ENCODE assay signal across 10 cellular contexts in genomic region chr18:48990497-48991298, GRCh38. TPM values are rescaled to one million over a fixed set of nuclear protein-coding genes. Genes with fewer than 3 reads are reported as not detected.
DNase-seq lines count a peak whose midpoint lies in the region; ATAC-seq, FAIRE-seq and TF ChIP-seq lines count a peak whose summit lies in the region.
"Had no signal": no experiment of that assay in that cellular context is flagged by ENCODE, and none has a peak within 500 bp of the region (broad histone marks: within the 10 kb centered on the region; RNA-seq: fewer than 3 reads in every experiment).

No MANE protein-coding gene starts in this region.

- no peak for TF ChIP-seq RAD21 in GM12878 (IDR thresholded peaks at IDR 0.05; ENCODE audit: insufficient read depth, low read depth, low read length)

- peak; percentile 22 for ATAC-seq in activated naive CD8-positive, alpha-beta T cell treated with anti-CD3 and anti-CD28 coated beads, Interleukin-2, amount 50 U/mL, for 24 hours
- peak; percentile 17; the same call in 2 of the 3 replicates for ATAC-seq in GM12878
- peak; percentile 5 to 49 for ATAC-seq in upper lobe of left lung (ENCODE audit: low FRiP score in 2 of 2)
- ATAC-seq in GM19463 (IDR thresholded peaks at IDR 0.05; ENCODE audit: unreplicated experiment) = no peak
- no peak for ATAC-seq in GM18861 (IDR thresholded peaks at IDR 0.05; ENCODE audit: unreplicated experiment)
- ATAC-seq in GM21529 (IDR thresholded peaks at IDR 0.05; ENCODE audit: unreplicated experiment) = no peak

- H2AFZ ChIP-seq in GM12878 (ENCODE audit: control insufficient read depth, low read depth, low read length) = no peak overlapping the region

- POLR2A ChIA-PET in GM12878 (lab: Charles Lee) = no interaction called here

- no peaks in the 10 kb centered on the region for H3K36me3 Mint-ChIP-seq in activated naive CD8-positive, alpha-beta T cell treated with anti-CD3 and anti-CD28 coated beads, Interleukin-2, amount 50 U/mL, for 24 hours (ENCODE audit: low read depth)
- H3K36me3 Mint-ChIP-seq in activated naive CD8-positive, alpha-beta T cell treated with anti-CD3 and anti-CD28 coated beads for 36 hours = no peaks in the 10 kb centered on the region

- intact Hi-C loops in GM12878 (cut with micrococcal nuclease; ENCODE audit: unreplicated experiment) = no loop called here

- no peak for TF ChIP-seq EP300 in GM12878 (IDR thresholded peaks at IDR 0.05; ENCODE audit: borderline replicate concordance in 1 of 2, control insufficient read depth in 1 of 2, low read depth in 2 of 2, low read length in 2 of 2)
- TF ChIP-seq EP300 in upper lobe of left lung (IDR thresholded peaks at IDR 0.05) = no peak

- peaks cover 2% of the 10 kb centered on the region for H3K27me3 Mint-ChIP-seq in activated naive CD8-positive, alpha-beta T cell treated with anti-CD3 and anti-CD28 coated beads, Interleukin-2, amount 50 U/mL, for 24 hours
- no peaks in the 10 kb centered on the region for H3K27me3 Mint-ChIP-seq in activated naive CD8-positive, alpha-beta T cell treated with anti-CD3 and anti-CD28 coated beads for 36 hours

- CTCF ChIA-PET in GM12878 (lab: Yijun Ruan, JAX) = no interaction called here

- BruUV-seq in GM12878 (replicated peaks; lab: Mats Ljungman, UMichigan) = no TSS peak

- in situ Hi-C loops in GM12878 (cut with MboI) = no loop called here

- no peak overlapping the region for H3K4me3 Mint-ChIP-seq in activated naive CD8-positive, alpha-beta T cell treated with anti-CD3 and anti-CD28 coated beads, Interleukin-2, amount 50 U/mL, for 24 hours
- H3K4me3 Mint-ChIP-seq in activated naive CD8-positive, alpha-beta T cell treated with anti-CD3 and anti-CD28 coated beads for 36 hours = no peak overlapping the region

- SMC1A ChIA-PET in GM12878 (lab: Charles Lee; ENCODE audit: uncharacterized antibody, unreplicated experiment) = no interaction called here

- no peak for TF ChIP-seq CTCF in GM12878 (IDR thresholded peaks at IDR 0.05 in 2 of 3, conservative IDR thresholded peaks at IDR 0.05 in 1 of 3; ENCODE audit: control insufficient read depth in 2 of 3, extremely low read depth in 1 of 3, insufficient read depth in 1 of 3, low read depth in 3 of 3, low read length in 3 of 3)
- no peak for TF ChIP-seq CTCF in upper lobe of left lung (IDR thresholded peaks at IDR 0.05)

- H3K27me3 ChIP-seq in GM12878 (replicated peaks in 1 of 2; ENCODE audit: control insufficient read depth in 2 of 2, insufficient read depth in 2 of 2, low read length in 1 of 2) = no peaks in the 10 kb centered on the region; a peak in 1 of 4 replicates
- H3K27me3 ChIP-seq in upper lobe of left lung = no peaks in the 10 kb centered on the region

- peaks cover 2% of the 10 kb centered on the region for H3K4me1 Mint-ChIP-seq in activated naive CD8-positive, alpha-beta T cell treated with anti-CD3 and anti-CD28 coated beads, Interleukin-2, amount 50 U/mL, for 24 hours
- no peaks in the 10 kb centered on the region for H3K4me1 Mint-ChIP-seq in activated naive CD8-positive, alpha-beta T cell treated with anti-CD3 and anti-CD28 coated beads for 36 hours

- H3K36me3 ChIP-seq in GM12878 (ENCODE audit: control insufficient read depth in 2 of 2, insufficient read depth in 2 of 2, low read length in 1 of 2) (no peaks in the 10 kb centered on the region), upper lobe of left lung (no peaks in the 10 kb centered on the region)

- H3K27ac ChIP-seq in GM12878 (ENCODE audit: control insufficient read depth, insufficient read depth) (no peak overlapping the region), upper lobe of left lung (no peak overlapping the region)

- no peaks in the 10 kb centered on the region for H3K79me2 ChIP-seq in GM12878 (ENCODE audit: control insufficient read depth, insufficient read depth, low read length)

- H3K4me2 ChIP-seq in GM12878 (ENCODE audit: control insufficient read depth, insufficient read depth) = no peak overlapping the region

- DNase-seq in activated naive CD8-positive, alpha-beta T cell treated with anti-CD3 and anti-CD28 coated beads, Interleukin-2, amount 50 U/mL, for 24 hours = no peak
- DNase-seq in activated naive CD8-positive, alpha-beta T cell treated with anti-CD3 and anti-CD28 coated beads for 36 hours = no peak
- DNase-seq in GM12878 (ENCODE audit: low read depth, low spot score) (no peak), kidney glomerular epithelial cell (lab: John Stamatoyannopoulos, UW) (peak; percentile 12), upper lobe of left lung (no peak)
- DNase-seq: NCI-H1694 treated with DMSO at 0.1 percent for 48 hours had no signal

- TF ChIP-seq POLR2A in GM12878 (IDR thresholded peaks at IDR 0.05; ENCODE audit: low read depth, low read length) = no peak
- no peak for TF ChIP-seq POLR2A in upper lobe of left lung (IDR thresholded peaks at IDR 0.05)

- H4K20me1 ChIP-seq in GM12878 (ENCODE audit: control insufficient read depth, insufficient read depth) = no peaks in the 10 kb centered on the region

- RAD21 ChIA-PET in GM12878 (lab: Charles Lee; ENCODE audit: unreplicated experiment) = no interaction called here

- H3K9me3 ChIP-seq in GM12878 (replicated peaks; ENCODE audit: control insufficient read depth, insufficient read depth, low read length) (no peaks in the 10 kb centered on the region), upper lobe of left lung (no peaks in the 10 kb centered on the region)

- WGBS in GM12878 (ENCODE audit: insufficient coverage, insufficient replicate concordance, low lambda C conversion rate, missing lambda C conversion rate) = 56% methylated on average over 15 of the region's 15 CpGs
- 87 to 93% methylated on average over 3 to 15 of the region's 15 CpGs for WGBS in upper lobe of left lung, 2 donors

- H3K9ac ChIP-seq in GM12878 (ENCODE audit: control insufficient read depth, insufficient read depth, low read length) = no peak overlapping the region

- H3K4me1 ChIP-seq in GM12878 (ENCODE audit: control insufficient read depth, insufficient read depth, low read length) (no peaks in the 10 kb centered on the region; the same call in 1 of the 2 replicates), upper lobe of left lung (peaks cover 4 to 39% (median 21%) of the 10 kb centered on the region in 4 donors)

- FAIRE-seq in GM12878 (lab: Jason Lieb, UNC) = no peak
- FAIRE-seq: A204.1 had no signal

- H3K4me3 ChIP-seq in GM12878 (no peak overlapping the region), upper lobe of left lung (no peak overlapping the region)

- no peak overlapping the region for H3K27ac Mint-ChIP-seq in activated naive CD8-positive, alpha-beta T cell treated with anti-CD3 and anti-CD28 coated beads, Interleukin-2, amount 50 U/mL, for 24 hours
- H3K27ac Mint-ChIP-seq in activated naive CD8-positive, alpha-beta T cell treated with anti-CD3 and anti-CD28 coated beads for 36 hours = no peak overlapping the region

- no peaks in the 10 kb centered on the region for H3K9me3 Mint-ChIP-seq in activated naive CD8-positive, alpha-beta T cell treated with anti-CD3 and anti-CD28 coated beads, Interleukin-2, amount 50 U/mL, for 24 hours
- no peaks in the 10 kb centered on the region for H3K9me3 Mint-ChIP-seq in activated naive CD8-positive, alpha-beta T cell treated with anti-CD3 and anti-CD28 coated beads for 36 hours

TF ChIP-seq in GM12878, 131 proteins besides CTCF, POLR2A, EP300 and RAD21 (continues in another document):
- TF ChIP-seq EZH2 (IDR thresholded peaks at IDR 0.05; ENCODE audit: borderline replicate concordance, control insufficient read depth, low read depth, low read length) = no peak
- TF ChIP-seq BHLHE40 (IDR thresholded peaks at IDR 0.05; ENCODE audit: borderline replicate concordance in 1 of 2, low read depth in 2 of 2, low read length in 1 of 2) = no peak
- TF ChIP-seq E4F1 (IDR thresholded peaks at IDR 0.05; ENCODE audit: borderline replicate concordance, partially characterized antibody) = no peak
- no peak for TF ChIP-seq SIN3A (IDR thresholded peaks at IDR 0.05; ENCODE audit: low read depth, low read length)

RNA-seq across cellular contexts. Expression of gene SMAD7, which starts 39.9 kb away (rescaled TPM):
- 1 to 10 TPM; 9.0 to 9.4 TPM for total RNA-seq in activated naive CD8-positive, alpha-beta T cell treated with anti-CD3 and anti-CD28 coated beads for 36 hours
- 36.4 and 43.3 TPM in 2 replicates for total RNA-seq in GM12878 (2013; cell fraction: nucleolus; rRNA removed)
- total RNA-seq in GM12878 (2014; rRNA removed) (11.7 and 14.8 TPM in 2 replicates), GM12878 (2014; rRNA removed; fragmentation: Illumina TruSeq; extraction: Trizol) (8.4 and 10.3 TPM in 2 replicates), GM12878 (2021) (13.1 and 14.1 TPM in 2 replicates), upper lobe of left lung (10 to 100 TPM; 39.6 to 89.0 (median 61.5) TPM)
- polyA plus RNA-seq in GM12878 (2011; ENCODE audit: low read depth) = 2.7 TPM
- polyA plus RNA-seq in GM12878 (2011; rRNA removed) (19.0 and 22.5 TPM in 2 replicates), GM12878 (2014; fragmentation: Illumina TruSeq; extraction: Trizol) (4.3 and 6.4 TPM in 2 replicates), GM12878 (2014; fragmentation: Nextera tagmentation; extraction: Ambion mirVana) (1 to 10 TPM; 1.3 to 1.8 TPM), GM12878 (2014; rRNA removed) (8.6 and 9.7 TPM in 2 replicates), GM12878 (2016; fragmentation: Nextera tagmentation; extraction: Ambion mirVana) (1 to 10 TPM; 2.0 to 3.8 TPM)
- 24.3 and 24.7 TPM in 2 replicates for polyA plus RNA-seq in GM12878 (2011; cell fraction: cytosol; rRNA removed)
- 34.6 and 47.7 TPM in 2 replicates for polyA plus RNA-seq in GM12878 (2011; cell fraction: nucleus; rRNA removed)
- polyA plus RNA-seq in GM12878 (2012) = 7.3 and 8.5 TPM in 2 replicates
- 28.1 and 47.6 TPM in 2 replicates for polyA minus RNA-seq in GM12878 (2011; rRNA and poly(A)+ RNA removed)
- 16.8 and 23.7 TPM in 2 replicates for polyA minus RNA-seq in GM12878 (2011; cell fraction: cytosol; rRNA and poly(A)+ RNA removed)
- 23.5 and 38.0 TPM in 2 replicates for polyA minus RNA-seq in GM12878 (2011; cell fraction: nucleus; rRNA and poly(A)+ RNA removed)

Comparison
In these comparisons a context has a peak if more than half of its experiments do, and no peak if none do; other contexts are left out.
1. ATAC-seq: peak in activated naive CD8-positive, alpha-beta T cell treated with anti-CD3 and anti-CD28 coated beads, Interleukin-2, amount 50 U/mL, for 24 hours (single experiment), GM12878 (single experiment) and upper lobe of left lung (2 of 2); none in GM19463 (single experiment), GM18861 (single experiment) and GM21529 (single experiment).